ENCODE assay signal across 1 cellular context in the genomic region with DNA sequence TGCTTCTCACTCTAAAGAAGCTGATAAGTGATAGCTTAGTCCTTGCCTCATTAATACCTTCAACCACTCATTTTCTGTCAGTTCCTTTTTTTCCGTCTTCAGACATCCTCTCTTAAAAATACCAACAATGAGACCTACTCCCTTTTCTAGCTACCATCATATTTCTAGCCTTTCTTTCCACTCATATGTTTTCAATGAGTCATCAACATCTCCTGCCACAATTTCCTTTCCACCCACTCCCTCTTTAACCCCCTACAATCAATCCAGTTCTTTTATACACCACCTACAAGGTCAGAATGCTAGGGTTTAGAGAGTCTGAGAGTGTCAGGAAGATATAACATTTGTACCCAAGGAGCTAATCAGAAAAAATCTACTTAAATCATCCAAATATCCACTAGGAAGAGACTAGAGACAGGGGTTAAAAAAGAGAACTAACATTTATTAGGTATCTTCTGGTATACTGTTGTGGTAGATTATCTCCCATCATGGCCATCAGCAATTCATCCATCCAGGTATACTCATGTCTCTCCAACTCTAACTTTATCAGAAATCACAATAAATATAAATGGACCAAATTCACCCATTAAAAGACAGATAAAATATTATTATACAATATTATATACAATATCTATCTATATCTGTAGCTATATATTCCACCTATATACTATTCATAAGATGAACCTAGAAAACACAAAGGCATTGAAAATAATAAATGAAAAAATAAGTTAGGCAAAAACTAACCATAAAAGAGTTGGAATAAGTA.
TF ChIP-seq lines count a peak whose summit lies in the region.

No MANE protein-coding gene starts in this region.

TF ChIP-seq in IMR-90, 13 proteins besides CTCF, POLR2A, EP300 and RAD21 (continued from another document):
- peak; percentile 44; the same call in 1 of the 2 replicates for TF ChIP-seq FOS (IDR thresholded peaks at IDR 0.05; ENCODE audit: low read depth, low read length)
